In the genomic region with DNA sequence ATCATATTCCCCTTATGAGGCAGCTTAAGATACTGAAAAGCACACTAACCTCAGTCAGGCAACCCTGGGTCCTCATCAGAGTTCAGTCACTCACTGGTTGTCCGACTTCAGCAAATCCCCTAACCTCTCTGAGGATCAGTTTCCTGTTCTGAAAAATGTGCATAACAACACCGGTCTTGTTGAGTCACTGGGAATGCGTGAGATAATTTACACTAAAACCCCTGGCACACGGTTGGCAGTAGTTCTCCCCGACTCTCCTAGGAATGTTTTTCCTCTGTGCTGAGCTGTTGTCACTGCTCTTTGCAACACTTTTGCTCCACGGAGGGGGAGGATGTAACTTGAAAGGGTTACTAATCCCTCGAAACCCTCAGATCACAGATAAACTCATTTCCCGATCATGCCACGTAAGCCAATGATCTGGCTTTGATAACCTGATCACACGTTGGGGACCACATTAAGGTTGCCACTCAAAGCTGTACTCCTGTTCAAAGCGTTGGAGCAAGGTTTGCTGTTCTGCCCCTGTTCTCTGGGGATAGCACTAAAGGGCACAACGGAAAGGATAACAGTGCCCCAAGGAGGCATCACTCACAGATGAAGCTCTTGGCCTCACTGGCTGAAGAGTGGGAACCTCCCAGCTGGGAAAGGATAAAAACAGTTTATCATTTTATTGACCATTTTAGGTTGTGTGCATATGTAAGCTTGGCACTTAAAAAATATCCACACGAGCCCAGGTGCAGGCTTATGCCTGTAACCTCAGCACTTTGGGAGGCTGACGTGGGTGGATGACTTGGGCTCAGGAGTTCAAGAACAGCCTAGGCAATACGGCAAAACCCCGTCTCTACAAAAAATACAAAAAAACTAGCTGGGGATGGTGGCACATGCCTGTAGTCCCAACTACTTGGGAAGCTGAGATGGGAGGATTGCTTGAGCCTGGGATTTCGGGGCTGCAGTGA, we compare ENCODE assay signal across 9 cellular contexts. TPM values are rescaled to one million over a fixed set of nuclear protein-coding genes. Genes with fewer than 3 reads are reported as not detected.
DNase-seq lines count a peak whose midpoint lies in the region; FAIRE-seq and TF ChIP-seq lines count a peak whose summit lies in the region.
"Had no signal": no experiment of that assay in that cellular context is flagged by ENCODE, and none has a peak within 500 bp of the region (broad histone marks: within the 10 kb centered on the region; RNA-seq: fewer than 3 reads in every experiment).

No MANE protein-coding gene starts in this region.

- no peak for TF ChIP-seq POLR2A in GM12892 (IDR thresholded peaks at IDR 0.05; ENCODE audit: low read depth, low read length)
- TF ChIP-seq POLR2A in lower leg skin (IDR thresholded peaks at IDR 0.05), result no peak

- 58 to 63% methylated on average over 17 of the region's 17 CpGs for WGBS in lower leg skin, 2 donors

- peak; percentile 47 for DNase-seq in ELR (ENCODE audit: low read depth)
- peak; percentile 57 to 66 for DNase-seq in activated CD4-positive, alpha-beta T cell treated with anti-CD3 and anti-CD28 coated beads for 4 hours
- peak; percentile 58 to 76 for DNase-seq in cardiac fibroblast (ENCODE audit: low read depth in 2 of 2)
- peak; percentile 52 to 75 (median 74) for DNase-seq in stimulated activated CD4-positive, alpha-beta T cell treated with anti-CD3 and anti-CD28 coated beads, Interleukin-12 subunit alpha, Interleukin-12 subunit beta, amount 100 ng/mL, for 48 hours (ENCODE audit: low read depth in 2 of 3, low spot score in 1 of 3)
- no peak for DNase-seq in medulla oblongata (ENCODE audit: extremely low spot score)
- no peak for DNase-seq in GM12892 (ENCODE audit: insufficient read length)
- no peak for DNase-seq in inferior parietal cortex (ENCODE audit: extremely low spot score)
- no peak for DNase-seq in lower leg skin (ENCODE audit: low spot score in 2 of 2)
- DNase-seq: NK-92 treated with Interleukin-12 subunit alpha and Interleukin-12 subunit beta, amount 100 ng/mL, for 24 hours had no signal

- no peak for TF ChIP-seq CTCF in cardiac fibroblast (IDR thresholded peaks at IDR 0.05; ENCODE audit: low read depth, low read length)
- TF ChIP-seq CTCF in lower leg skin (IDR thresholded peaks at IDR 0.05), result no peak

- intact Hi-C loops in lower leg skin (cut with DNase I; ENCODE audit: low total_unique reads), result no loop called here

- FAIRE-seq in GM12892 (lab: Jason Lieb, UNC), result no peak

- no peak overlapping the region for H3K4me3 ChIP-seq in cardiac fibroblast (replicated peaks in 1 of 2; ENCODE audit: low read depth in 2 of 2, low read length in 2 of 2)
- H3K4me3 ChIP-seq in lower leg skin (ENCODE audit: low read depth, poor library complexity, severe bottlenecking), result no peak overlapping the region

RNA-seq across cellular contexts. Expression of a gene that starts 5.0 kb away (rescaled TPM):
- 95.0 TPM for polyA plus RNA-seq in GM12892 (2012; ENCODE audit: missing spikeins)
- 10 to 100 TPM; 38.8 to 63.6 (median 40.4) TPM for total RNA-seq in lower leg skin

RNA-seq across cellular contexts. Expression of a gene that starts 21.6 kb away (rescaled TPM):
- polyA plus RNA-seq in GM12892 (2012; ENCODE audit: missing spikeins), result 7.2 TPM
- total RNA-seq in lower leg skin, result 1 to 10 TPM in 1 of 4 donors, under 1 TPM in 1, not detected in 2; 0.10 to 1.3 TPM

Comparison
In these comparisons a context has a peak if more than half of its experiments do, and no peak if none do; other contexts are left out.
1. DNase-seq: peak in ELR (single experiment), activated CD4-positive, alpha-beta T cell treated with anti-CD3 and anti-CD28 coated beads for 4 hours (2 of 2), cardiac fibroblast (2 of 2) and stimulated activated CD4-positive, alpha-beta T cell treated with anti-CD3 and anti-CD28 coated beads, Interleukin-12 subunit alpha, Interleukin-12 subunit beta, amount 100 ng/mL, for 48 hours (3 of 3); none in medulla oblongata (single experiment), GM12892 (single experiment), inferior parietal cortex (single experiment) and lower leg skin (0 of 2).